Comparison of ENCODE assay signal across 8 cellular contexts in genomic region chr20:58651548-58651822, GRCh38. TPM values are rescaled to one million over a fixed set of nuclear protein-coding genes. Genes with fewer than 3 reads are reported as not detected.
DNase-seq lines count a peak whose midpoint lies in the region; ATAC-seq lines count a peak whose summit lies in the region.

No MANE protein-coding gene starts in this region.

- peak overlapping the region; percentile 97 to 100 (median 99) for H3K27ac Mint-ChIP-seq in CD4-positive, alpha-beta memory T cell

- H3K4me3 Mint-ChIP-seq in CD4-positive, alpha-beta memory T cell, result peak overlapping the region; percentile 98 to 99 (median 99)

- H3K4me3 ChIP-seq in CD4-positive, alpha-beta memory T cell (ENCODE audit: low read length in 2 of 2), result peak overlapping the region; percentile 94 to 96
- peak overlapping the region; percentile 62 for H3K4me3 ChIP-seq in mononuclear cell (ENCODE audit: low read length)

- CTCF ChIA-PET in CD4-positive, alpha-beta memory T cell (lab: Charles Lee; ENCODE audit: partially characterized antibody), result interaction anchor here (0.8 to 2.5 kb wide), 18 partner anchors 8 to 1032 kb away, joined by 3 to 12 read pairs (median 5); partner anchors contain the start of genes GNAS, NPEPL1 and VAPB

- H3K27me3 Mint-ChIP-seq in CD4-positive, alpha-beta memory T cell, result peaks cover 0 to 1% of the 10 kb centered on the region in 2 donors

- no peaks in the 10 kb centered on the region for H3K9me3 Mint-ChIP-seq in CD4-positive, alpha-beta memory T cell

- POLR2A ChIA-PET in CD4-positive, alpha-beta memory T cell (lab: Charles Lee; ENCODE audit: partially characterized antibody), result interaction anchor here (0.7 to 4.4 kb wide), 37 partner anchors 9 to 1289 kb away, joined by 3 to 112 read pairs (median 5); partner anchors contain the start of genes ATP5F1E, FAM217B, GNAS and GNAS-AS1

- peaks cover 43% of the 10 kb centered on the region for H3K4me1 ChIP-seq in CD4-positive, alpha-beta memory T cell (ENCODE audit: insufficient read depth, low read length)
- H3K4me1 ChIP-seq in mononuclear cell (ENCODE audit: insufficient read depth, low read length), result peaks cover 27% of the 10 kb centered on the region

- ATAC-seq in GM18858 (IDR thresholded peaks at IDR 0.05; ENCODE audit: unreplicated experiment) (no peak), GM18907 (IDR thresholded peaks at IDR 0.05; ENCODE audit: unreplicated experiment) (no peak)

- DNase-seq in CD4-positive, alpha-beta memory T cell, result no peak
- DNase-seq in NCI-H146 (lab: John Stamatoyannopoulos, UW) (peak; percentile 59), caudate nucleus (lab: John Stamatoyannopoulos, UW) (peak in 32 of 61 donors; percentile 12 to 81 (median 66))
- DNase-seq in activated CD4-positive, CD25-positive, alpha-beta regulatory T cell (lab: John Stamatoyannopoulos, UW), result no peak
- no peak for DNase-seq in stimulated activated CD8-positive, alpha-beta memory T cell treated with anti-CD3 and anti-CD28 coated beads, Interleukin-4, amount 100 ng/mL, for 48 hours

- no peaks in the 10 kb centered on the region for H3K9me3 ChIP-seq in CD4-positive, alpha-beta memory T cell (ENCODE audit: control insufficient read depth in 1 of 2, low read length in 2 of 2)
- H3K9me3 ChIP-seq in mononuclear cell (ENCODE audit: low read depth, low read length), result no peaks in the 10 kb centered on the region

- intact Hi-C loops in CD4-positive, alpha-beta memory T cell (cut with micrococcal nuclease), result loop anchor here (2.0 to 10.0 kb wide), 6 partner anchors 186 to 1257 kb away; partner anchors contain the start of genes NELFCD, RBM38 and VAPB

- no peaks in the 10 kb centered on the region for H3K27me3 ChIP-seq in CD4-positive, alpha-beta memory T cell (ENCODE audit: insufficient read depth, low read length)
- no peaks in the 10 kb centered on the region for H3K27me3 ChIP-seq in mononuclear cell (ENCODE audit: insufficient read depth, low read length)

- H3K4me1 Mint-ChIP-seq in CD4-positive, alpha-beta memory T cell, result peaks cover 14 to 50% (median 25%) of the 10 kb centered on the region in 4 donors

- peaks cover 0 to 33% of the 10 kb centered on the region in 2 donors for H3K36me3 Mint-ChIP-seq in CD4-positive, alpha-beta memory T cell

- peak overlapping the region; percentile 94 for H3K27ac ChIP-seq in CD4-positive, alpha-beta memory T cell (ENCODE audit: low read depth, low read length)
- peak overlapping the region; percentile 92 for H3K27ac ChIP-seq in caudate nucleus (ENCODE audit: low read depth, low read length)

- no peaks in the 10 kb centered on the region for H3K36me3 ChIP-seq in CD4-positive, alpha-beta memory T cell (ENCODE audit: insufficient read depth, low read length)

RNA-seq across cellular contexts. Expression of gene STX16, which starts 0.4 kb away (rescaled TPM):
- 100 to 1,000 TPM; 158 to 167 TPM for total RNA-seq in CD4-positive, alpha-beta memory T cell
- polyA plus RNA-seq in CD4-positive, alpha-beta memory T cell, result 10 to 100 TPM; 16.5 to 24.5 TPM
- total RNA-seq in mononuclear cell, result 90.3 TPM

RNA-seq across cellular contexts. Expression of gene NPEPL1, which starts 41.1 kb away (rescaled TPM):
- 10 to 100 TPM; 44.2 to 44.8 TPM for total RNA-seq in CD4-positive, alpha-beta memory T cell
- polyA plus RNA-seq in CD4-positive, alpha-beta memory T cell, result 10 to 100 TPM in 1 of 2 donors, 1 to 10 TPM in 1; 8.9 to 11.9 TPM
- 25.5 TPM for total RNA-seq in mononuclear cell

Comparison
In these comparisons a context has a peak if more than half of its experiments do, and no peak if none do; other contexts are left out.
1. DNase-seq: peak in NCI-H146 (single experiment) and caudate nucleus (32 of 61); none in CD4-positive, alpha-beta memory T cell (0 of 5), activated CD4-positive, CD25-positive, alpha-beta regulatory T cell (0 of 4) and stimulated activated CD8-positive, alpha-beta memory T cell treated with anti-CD3 and anti-CD28 coated beads, Interleukin-4, amount 100 ng/mL, for 48 hours (single experiment).